In genomic region chr3:32166654-32167053, GRCh38 we compare ENCODE assay signal across 30 cellular contexts.
"Had no signal": no experiment of that assay in that cellular context is flagged by ENCODE, and none has a peak within 500 bp of the region (broad histone marks: within the 10 kb centered on the region; RNA-seq: fewer than 3 reads in every experiment).

No MANE protein-coding gene starts in this region.

- H3K27me3 ChIP-seq: ovary, right atrium auricular region, stomach, testis, thyroid gland, transverse colon, upper lobe of right lung had no signal

- DNase-seq: head of caudate nucleus; hypothalamus; immature natural killer cell; kidney; left colon; left ventricle myocardium inferior; mesendoderm; naive B cell; ovary; stimulated activated CD4-positive, alpha-beta T cell treated with anti-CD3 and anti-CD28 coated beads, Interleukin-12 subunit alpha, Interleukin-12 subunit beta, amount 100 ng/mL, for 4 hours; stimulated activated CD4-positive, alpha-beta T cell treated with anti-CD3 and anti-CD28 coated beads, Interleukin-15, amount 100 ng/mL, for 24 hours; stimulated activated CD4-positive, alpha-beta T cell treated with anti-CD3 and anti-CD28 coated beads, Interleukin-2, amount 100 ng/mL, for 24 hours; stimulated activated CD4-positive, alpha-beta T cell treated with anti-CD3 and anti-CD28 coated beads, Interleukin-4, amount 100 ng/mL, for 1 hour; stimulated activated naive B cell treated with anti-CD40 and anti-IgM and Interleukin-4, amounts not matched to agents 10 μg/mL and 1 μg/mL and 100 μg/mL, for 72 hours; stimulated activated naive CD8-positive, alpha-beta T cell treated with anti-CD3 and anti-CD28 coated beads, Interleukin-15, Interleukin-2, amounts not matched to agents 100 U/mL and 50 U/mL, for 24 hours; stomach; testis; thyroid gland; transverse colon; upper lobe of right lung had no signal

- H3K27me3 Mint-ChIP-seq: naive B cell; natural killer cell treated with Interleukin-12 subunit alpha and Interleukin-12 subunit beta and Interleukin-15 and Interleukin-18, amount 100 ng/mL, for 72 hours; progenitor cell of endocrine pancreas; stimulated activated naive B cell treated with anti-CD40 and anti-IgM and Interleukin-4, amounts not matched to agents 10 μg/mL and 1 μg/mL and 100 μg/mL, for 72 hours had no signal

- H3K9me3 Mint-ChIP-seq: natural killer cell treated with Interleukin-12 subunit alpha and Interleukin-12 subunit beta and Interleukin-15 and Interleukin-18, amount 100 ng/mL, for 72 hours had no signal

- H3K4me1 Mint-ChIP-seq: immature natural killer cell; naive B cell; neural crest cell; stimulated activated naive B cell treated with anti-CD40 and anti-IgM and Interleukin-4, amounts not matched to agents 10 μg/mL and 1 μg/mL and 100 μg/mL, for 72 hours had no signal

- H3K4me3 Mint-ChIP-seq: immature natural killer cell; mesothelial cell of epicardium; naive B cell; natural killer cell treated with Interleukin-12 subunit alpha and Interleukin-12 subunit beta and Interleukin-15 and Interleukin-18, amount 100 ng/mL, for 72 hours; neural crest cell; stimulated activated naive B cell treated with anti-CD40 and anti-IgM and Interleukin-4, amounts not matched to agents 10 μg/mL and 1 μg/mL and 100 μg/mL, for 72 hours had no signal

- H3K27ac Mint-ChIP-seq: immature natural killer cell; mesothelial cell of epicardium; natural killer cell treated with Interleukin-12 subunit alpha and Interleukin-12 subunit beta and Interleukin-15 and Interleukin-18, amount 100 ng/mL, for 72 hours; progenitor cell of endocrine pancreas; stimulated activated naive B cell treated with anti-CD40 and anti-IgM and Interleukin-4, amounts not matched to agents 10 μg/mL and 1 μg/mL and 100 μg/mL, for 72 hours had no signal

- H3K9me3 ChIP-seq: ovary, testis, thyroid gland, upper lobe of right lung had no signal

- H3K36me3 ChIP-seq: ovary had no signal

- H3K4me1 ChIP-seq: left ventricle myocardium inferior, right atrium auricular region, stomach, testis, transverse colon, upper lobe of right lung had no signal

- FAIRE-seq: islet of Langerhans, urothelium cell line had no signal

- H3K27ac ChIP-seq: left ventricle myocardium inferior, ovary, right atrium auricular region, skin epidermis, stomach, testis, thyroid gland, transverse colon, upper lobe of right lung had no signal

- H3K4me3 ChIP-seq: left ventricle myocardium inferior, lung, ovary, right atrium auricular region, skin epidermis, stomach, testis, thyroid gland, transverse colon, upper lobe of right lung had no signal

- ATAC-seq: left colon; natural killer cell treated with Interleukin-12 subunit alpha and Interleukin-12 subunit beta and Interleukin-15 and Interleukin-18, amount 100 ng/mL, for 72 hours; sciatic nerve; stimulated activated naive B cell treated with anti-CD40 and anti-IgM and Interleukin-4, amounts not matched to agents 10 μg/mL and 1 μg/mL and 100 μg/mL, for 72 hours; stimulated activated naive CD8-positive, alpha-beta T cell treated with anti-CD3 and anti-CD28 coated beads, Interleukin-15, Interleukin-2, amounts not matched to agents 100 U/mL and 50 U/mL, for 24 hours; upper lobe of right lung had no signal
